ENCODE assay signal across 8 cellular contexts in genomic region chr16:89410794-89411309, GRCh38.
DNase-seq lines count a peak whose midpoint lies in the region; ATAC-seq and TF ChIP-seq lines count a peak whose summit lies in the region.

No MANE protein-coding gene starts in this region.

- H3K27me3 Mint-ChIP-seq in brain: no peaks in the 10 kb centered on the region
- no peaks in the 10 kb centered on the region for H3K27me3 Mint-ChIP-seq in stimulated activated naive CD8-positive, alpha-beta T cell treated with anti-CD3 and anti-CD28 coated beads, Interleukin-15, amount 100 ng/mL, for 72 hours

- peak overlapping the region; percentile 68 for H3K27ac ChIP-seq in C4-2B

- peaks cover 86% of the 10 kb centered on the region for H3K4me1 Mint-ChIP-seq in brain
- peaks cover 94% of the 10 kb centered on the region for H3K4me1 Mint-ChIP-seq in stimulated activated naive CD8-positive, alpha-beta T cell treated with anti-CD3 and anti-CD28 coated beads, Interleukin-15, amount 100 ng/mL, for 72 hours

- no peak for TF ChIP-seq CTCF in C4-2B (conservative IDR thresholded peaks at IDR 0.05)
- TF ChIP-seq CTCF in brain (conservative IDR thresholded peaks at IDR 0.05): no peak

- peak overlapping the region; percentile 64 to 85 (median 67) for H3K27ac Mint-ChIP-seq in brain
- H3K27ac Mint-ChIP-seq in stimulated activated naive CD8-positive, alpha-beta T cell treated with anti-CD3 and anti-CD28 coated beads, Interleukin-15, amount 100 ng/mL, for 72 hours: peak overlapping the region in 1 of 2 donors; percentile 85

- H3K9me3 Mint-ChIP-seq in brain: no peaks in the 10 kb centered on the region
- H3K9me3 Mint-ChIP-seq in stimulated activated naive CD8-positive, alpha-beta T cell treated with anti-CD3 and anti-CD28 coated beads, Interleukin-15, amount 100 ng/mL, for 72 hours: no peaks in the 10 kb centered on the region

- peak; percentile 65 for ATAC-seq in stimulated activated naive CD8-positive, alpha-beta T cell treated with anti-CD3 and anti-CD28 coated beads, Interleukin-15, amount 100 ng/mL, for 72 hours
- no peak for ATAC-seq in HG03442 (IDR thresholded peaks at IDR 0.05; ENCODE audit: unreplicated experiment)

- peaks cover 12% of the 10 kb centered on the region for H3K36me3 Mint-ChIP-seq in brain

- H3K4me3 Mint-ChIP-seq in brain: peak overlapping the region in 2 of 5 experiments; percentile 9 to 56
- H3K4me3 Mint-ChIP-seq in stimulated activated naive CD8-positive, alpha-beta T cell treated with anti-CD3 and anti-CD28 coated beads, Interleukin-15, amount 100 ng/mL, for 72 hours: peak overlapping the region; percentile 46 to 79

- peak; percentile 62 for DNase-seq in NCI-H1092 (lab: John Stamatoyannopoulos, UW)
- DNase-seq in kidney tubule cell (ENCODE audit: low spot score): peak; percentile 62
- DNase-seq in stimulated activated naive CD8-positive, alpha-beta T cell treated with anti-CD3 and anti-CD28 coated beads, Interleukin-15, amount 100 ng/mL, for 72 hours: peak; percentile 24 to 44
- no peak for DNase-seq in T1000 (lab: John Stamatoyannopoulos, UW)
- no peak for DNase-seq in stimulated activated CD4-positive, alpha-beta T cell treated with anti-CD3 and anti-CD28 coated beads, Interleukin-4, amount 100 ng/mL, for 24 hours

Comparison
In these comparisons a context has a peak if more than half of its experiments do, and no peak if none do; other contexts are left out.
1. DNase-seq: peak in NCI-H1092 (single experiment), kidney tubule cell (single experiment) and stimulated activated naive CD8-positive, alpha-beta T cell treated with anti-CD3 and anti-CD28 coated beads, Interleukin-15, amount 100 ng/mL, for 72 hours (2 of 2); none in T1000 (single experiment) and stimulated activated CD4-positive, alpha-beta T cell treated with anti-CD3 and anti-CD28 coated beads, Interleukin-4, amount 100 ng/mL, for 24 hours (single experiment).